ENCODE assay signal across 8 cellular contexts in the genomic region with DNA sequence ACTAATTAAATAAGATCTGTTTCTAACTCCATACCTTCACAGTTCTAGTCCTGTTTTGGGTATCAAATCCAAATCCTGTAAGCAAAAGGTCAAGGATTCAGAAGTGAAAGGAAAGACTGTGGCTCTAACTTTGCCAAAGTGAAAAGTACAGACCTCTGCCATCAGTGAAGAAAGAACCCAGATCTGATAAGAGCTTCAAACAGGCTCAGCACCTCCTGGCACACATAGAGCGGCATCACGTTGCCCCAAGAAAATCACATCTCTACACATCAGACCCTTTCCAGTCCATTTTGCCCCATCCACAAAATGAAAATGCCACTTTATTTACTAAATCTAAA. TPM values are rescaled to one million over a fixed set of nuclear protein-coding genes. Genes with fewer than 3 reads are reported as not detected.
DNase-seq lines count a peak whose midpoint lies in the region; ATAC-seq and TF ChIP-seq lines count a peak whose summit lies in the region.

No MANE protein-coding gene starts in this region.

- ATAC-seq in DND-41 (ENCODE audit: insufficient read depth, low read depth) (peak; percentile 53; the same call in 2 of the 3 replicates), HG02642 (IDR thresholded peaks at IDR 0.05; ENCODE audit: poor library complexity, unreplicated experiment) (no peak)

- H3K9ac ChIP-seq in DND-41 (ENCODE audit: low read depth, low read length) = no peak overlapping the region
- peak overlapping the region; percentile 46 for H3K9ac ChIP-seq in SK-N-MC (ENCODE audit: insufficient read length)

- peaks cover 69% of the 10 kb centered on the region for H3K79me2 ChIP-seq in DND-41 (ENCODE audit: insufficient read depth, low read length)

- H3K36me3 ChIP-seq in DND-41 (ENCODE audit: insufficient read depth, low read length) = no peaks in the 10 kb centered on the region
- no peaks in the 10 kb centered on the region for H3K36me3 ChIP-seq in SK-N-MC (ENCODE audit: insufficient read depth, low read length)
- H3K36me3 ChIP-seq in prostate gland = no peaks in the 10 kb centered on the region

- no peak overlapping the region for H3K27ac ChIP-seq in DND-41 (ENCODE audit: low read length)
- peak overlapping the region; percentile 87; the same call in 1 of the 2 replicates for H3K27ac ChIP-seq in SK-N-MC
- H3K27ac ChIP-seq in prostate gland = peak overlapping the region; percentile 86 to 88

- H3K9me3 ChIP-seq in DND-41 (ENCODE audit: insufficient read depth, low read length, severe bottlenecking) = no peaks in the 10 kb centered on the region
- H3K9me3 ChIP-seq in SK-N-MC (ENCODE audit: low read depth, low read length) = no peaks in the 10 kb centered on the region
- H3K9me3 ChIP-seq in prostate gland = no peaks in the 10 kb centered on the region

- no peaks in the 10 kb centered on the region for H3K27me3 ChIP-seq in DND-41 (ENCODE audit: insufficient read depth, low read length, poor library complexity)
- no peaks in the 10 kb centered on the region for H3K27me3 ChIP-seq in prostate gland (replicated peaks; ENCODE audit: insufficient read depth)

- DNase-seq in DND-41 = no peak
- DNase-seq in SK-N-MC (ENCODE audit: low read depth, low spot score) = no peak
- DNase-seq in fibroblast of the aortic adventitia (ENCODE audit: low read depth) = no peak
- DNase-seq in prostate gland (ENCODE audit: low spot score) = no peak
- no peak for DNase-seq in activated gamma-delta T cell (lab: John Stamatoyannopoulos, UW)
- no peak for DNase-seq in NK-92 treated with Interleukin-12 subunit alpha and Interleukin-12 subunit beta, amount 100 ng/mL, for 24 hours (lab: John Stamatoyannopoulos, UW)
- DNase-seq in NCI-H82 treated with DMSO at 0.1 percent for 48 hours (lab: John Stamatoyannopoulos, UW; ENCODE audit: unreplicated experiment) = no peak

- TF ChIP-seq CTCF in DND-41 (IDR thresholded peaks at IDR 0.05; ENCODE audit: borderline replicate concordance, extremely low read depth, low read length, poor library complexity, severe bottlenecking) (no peak), fibroblast of the aortic adventitia (IDR thresholded peaks at IDR 0.05; ENCODE audit: insufficient read depth, low read length) (no peak), prostate gland (IDR thresholded peaks at IDR 0.05) (no peak)

- no peaks in the 10 kb centered on the region for H3K4me1 ChIP-seq in DND-41 (ENCODE audit: insufficient read depth, low read length)
- H3K4me1 ChIP-seq in prostate gland (replicated peaks) = peaks cover 11% of the 10 kb centered on the region

- H4K20me1 ChIP-seq in DND-41 (ENCODE audit: insufficient read depth, low read length) = peaks cover 9% of the 10 kb centered on the region; the same call in 1 of the 2 replicates

- WGBS in prostate gland = 3% methylated on average over 2 of the region's 2 CpGs

- no peak overlapping the region for H3K4me2 ChIP-seq in DND-41 (ENCODE audit: insufficient read depth, low read length)

- intact Hi-C loops in prostate gland (cut with DNase I) = loop anchor here (2.0 kb wide), 1 partner anchor 72 kb away; no protein-coding TSS in a partner anchor

- no peak overlapping the region for H3K4me3 ChIP-seq in DND-41 (ENCODE audit: low read depth in 1 of 2, low read length in 2 of 2)
- no peak overlapping the region; the same call in 1 of the 2 replicates for H3K4me3 ChIP-seq in SK-N-MC
- H3K4me3 ChIP-seq in fibroblast of the aortic adventitia (ENCODE audit: low read depth, low read length) = peak overlapping the region; percentile 39
- no peak overlapping the region for H3K4me3 ChIP-seq in prostate gland

- TF ChIP-seq POLR2A in prostate gland (IDR thresholded peaks at IDR 0.05) = no peak

- H2AFZ ChIP-seq in DND-41 (ENCODE audit: low read depth, low read length) = no peak overlapping the region

RNA-seq across cellular contexts. Expression of a gene that starts 23.2 kb away (rescaled TPM):
- total RNA-seq in fibroblast of the aortic adventitia (ENCODE audit: low replicate concordance) = 80.3 and 121 TPM in 2 replicates
- 10 to 100 TPM; 59.9 to 84.1 TPM for total RNA-seq in prostate gland
